In genomic region chr17:44131372-44131771, GRCh38 we compare ENCODE assay signal across 4 cellular contexts. TPM values are rescaled to one million over a fixed set of nuclear protein-coding genes. Genes with fewer than 3 reads are reported as not detected.
"Had no signal": no experiment of that assay in that cellular context is flagged by ENCODE, and none has a peak within 500 bp of the region (broad histone marks: within the 10 kb centered on the region; RNA-seq: fewer than 3 reads in every experiment).

No MANE protein-coding gene starts in this region.

RNA-seq across cellular contexts. Expression of gene ASB16, which starts 39.1 kb away (rescaled TPM):
- total RNA-seq: GM23248, GM23338, H1, H4 had no signal
